ENCODE assay signal across 20 cellular contexts in genomic region chr2:143934913-143935310, GRCh38.
A peak's percentile ranks its signal among the peaks of the same experiment; 100 is the strongest.
DNase-seq lines count a peak whose midpoint lies in the region; TF ChIP-seq lines count a peak whose summit lies in the region.
"Had no signal": no experiment of that assay in that cellular context is flagged by ENCODE, and none has a peak within 500 bp of the region (broad histone marks: within the 10 kb centered on the region; RNA-seq: fewer than 3 reads in every experiment).

No MANE protein-coding gene starts in this region.

- 26 to 70% methylated on average over 5 of the region's 5 CpGs for WGBS in sigmoid colon, 2 donors
- 50% methylated on average over 5 of the region's 5 CpGs for WGBS in urinary bladder

- H3K9me3 ChIP-seq in Peyer's patch, result no peaks in the 10 kb centered on the region
- H3K9me3 ChIP-seq in sigmoid colon, result no peaks in the 10 kb centered on the region

- H3K36me3 ChIP-seq in Peyer's patch (no peaks in the 10 kb centered on the region), sigmoid colon (no peaks in the 10 kb centered on the region), urinary bladder (ENCODE audit: insufficient read depth) (no peaks in the 10 kb centered on the region)

- H3K4me3 ChIP-seq in Peyer's patch (no peak overlapping the region), sigmoid colon (no peak overlapping the region), urinary bladder (ENCODE audit: low read depth, low read length) (no peak overlapping the region)
- H3K4me3 ChIP-seq: lung had no signal

- no peaks in the 10 kb centered on the region for H3K27me3 ChIP-seq in Peyer's patch
- peaks cover 0 to 14% (median 10%) of the 10 kb centered on the region in 3 donors for H3K27me3 ChIP-seq in sigmoid colon

- peak overlapping the region in 3 of 4 donors; percentile 74 to 89 (median 85) for H3K27ac ChIP-seq in Peyer's patch
- H3K27ac ChIP-seq in sigmoid colon, result peak overlapping the region in 3 of 4 donors; percentile 19 to 78 (median 31)
- peak overlapping the region; percentile 45 for H3K27ac ChIP-seq in urinary bladder (ENCODE audit: low read depth)

- H3K4me1 ChIP-seq in Peyer's patch (peaks cover 0 to 14% (median 5%) of the 10 kb centered on the region in 4 donors), sigmoid colon (peaks cover 0 to 17% (median 13%) of the 10 kb centered on the region in 4 donors), urinary bladder (ENCODE audit: insufficient read depth) (no peaks in the 10 kb centered on the region)

- no peak for TF ChIP-seq EP300 in sigmoid colon (IDR thresholded peaks at IDR 0.05)

- TF ChIP-seq POLR2A in Peyer's patch (IDR thresholded peaks at IDR 0.05) (no peak), sigmoid colon (IDR thresholded peaks at IDR 0.05) (no peak)

- DNase-seq in Peyer's patch, result no peak
- peak; percentile 46 for DNase-seq in fibroblast of peridontal ligament (ENCODE audit: extremely low read depth)
- DNase-seq in sigmoid colon, result no peak
- no peak for DNase-seq in GDM1 (lab: John Stamatoyannopoulos, UW)
- no peak for DNase-seq in effector CD8-positive, alpha-beta T cell (lab: John Stamatoyannopoulos, UW)
- no peak for DNase-seq in stimulated activated CD4-positive, alpha-beta T cell treated with anti-CD3 and anti-CD28 coated beads, Interleukin-12 subunit alpha, Interleukin-12 subunit beta, amount 100 ng/mL, for 4 hours
- DNase-seq: activated CD8-positive, alpha-beta memory T cell treated with anti-CD3 and anti-CD28 coated beads for 24 hours; activated T-cell treated with anti-CD3 and anti-CD28 coated beads, Interleukin-2, amount 50 U/mL, for 72 hours; CD4-positive, CD25-positive, alpha-beta regulatory T cell; cerebellar nuclear complex; DMS153; effector memory CD8-positive, alpha-beta T cell; GF-D8; immature natural killer cell; NCI-H1694; SIG-M5; stimulated activated CD4-positive, alpha-beta T cell treated with anti-CD3 and anti-CD28 coated beads, Interleukin-4, amount 100 ng/mL, for 4 hours; stimulated activated naive CD8-positive, alpha-beta T cell treated with anti-CD3 and anti-CD28 coated beads, Interleukin-15, amount 100 ng/mL, for 72 hours had no signal

- intact Hi-C loops in sigmoid colon (cut with DNase I), result no loop called here

- TF ChIP-seq CTCF in Peyer's patch (IDR thresholded peaks at IDR 0.05), result no peak
- TF ChIP-seq CTCF in sigmoid colon (IDR thresholded peaks at IDR 0.05), result no peak

Comparison
In these comparisons a context has a peak if more than half of its experiments do, and no peak if none do; other contexts are left out.
1. H3K27ac ChIP-seq: peak in every context shown above with its lines; median percentile 85 in Peyer's patch; 45 in urinary bladder; 31 in sigmoid colon.